ENCODE assay signal across 3 cellular contexts in the genomic region with DNA sequence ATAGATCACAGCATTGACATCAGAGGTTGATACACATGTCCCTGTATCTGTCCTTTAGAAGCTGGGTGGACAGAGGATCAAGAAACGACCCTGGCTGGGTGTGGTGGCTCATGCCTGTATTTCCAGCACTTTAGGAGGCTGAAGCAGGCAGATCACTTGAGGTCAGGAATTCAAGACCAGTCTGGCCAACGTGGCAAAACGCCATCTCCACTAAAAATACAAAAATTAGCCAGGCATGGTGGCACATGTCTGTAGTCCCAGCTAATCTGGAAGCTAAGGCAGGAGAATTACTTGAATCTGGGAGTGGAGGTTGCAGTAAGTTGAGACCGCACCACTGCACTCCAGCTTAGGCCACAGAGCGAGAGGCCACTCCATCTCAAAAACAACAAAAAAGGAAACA.
"Had no signal": no experiment of that assay in that cellular context is flagged by ENCODE, and none has a peak within 500 bp of the region (broad histone marks: within the 10 kb centered on the region; RNA-seq: fewer than 3 reads in every experiment).

No MANE protein-coding gene starts in this region.

- DNase-seq: GDM1, GF-D8 had no signal

- H3K4me3 ChIP-seq: GM12878 had no signal
